ENCODE assay signal across 12 cellular contexts in the genomic region with DNA sequence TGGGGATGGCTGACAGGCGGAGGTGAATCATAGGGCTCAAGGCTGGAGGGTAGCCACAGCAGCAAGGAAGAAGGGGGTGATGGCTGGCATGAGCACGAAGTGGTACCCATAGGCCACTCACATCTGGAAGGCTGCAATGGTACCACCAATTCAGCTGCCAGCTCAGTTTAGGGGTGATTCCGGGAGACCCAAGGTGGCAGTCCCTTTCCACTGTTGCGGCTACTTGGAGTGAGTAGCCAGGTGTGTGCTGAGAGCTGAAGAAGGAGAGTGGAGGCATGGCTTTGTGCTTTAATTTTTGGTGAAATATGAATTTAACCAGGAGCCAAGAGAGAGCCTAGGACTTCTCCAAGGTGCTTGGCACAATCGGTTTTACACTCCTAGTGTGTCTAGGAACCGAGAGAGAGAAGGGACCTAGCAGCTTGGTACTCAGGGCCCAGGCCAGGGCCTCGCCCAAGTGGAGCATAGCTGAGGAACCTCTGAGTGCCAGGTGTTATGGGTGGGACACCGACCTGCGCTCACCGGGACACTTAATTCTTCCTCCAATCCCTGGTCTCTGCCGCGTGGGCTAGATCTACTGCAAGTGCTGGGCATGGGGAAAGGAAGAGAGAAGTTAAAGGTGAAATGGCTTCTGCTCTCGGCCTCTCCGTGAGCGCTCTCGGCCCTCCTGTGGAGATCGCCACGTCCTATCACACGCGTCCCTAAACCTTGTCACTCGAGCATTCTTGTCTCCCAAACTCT. TPM values are rescaled to one million over a fixed set of nuclear protein-coding genes. Genes with fewer than 3 reads are reported as not detected.
DNase-seq lines count a peak whose midpoint lies in the region; ATAC-seq, FAIRE-seq and TF ChIP-seq lines count a peak whose summit lies in the region.
"Had no signal": no experiment of that assay in that cellular context is flagged by ENCODE, and none has a peak within 500 bp of the region (broad histone marks: within the 10 kb centered on the region; RNA-seq: fewer than 3 reads in every experiment).

No MANE protein-coding gene starts in this region.

- H3K36me3 ChIP-seq in body of pancreas (replicated peaks in 1 of 2; ENCODE audit: insufficient read depth in 1 of 2, low read depth in 2 of 2) = no peaks in the 10 kb centered on the region
- H3K36me3 ChIP-seq: spleen had no signal

- H3K27me3 Mint-ChIP-seq in activated naive CD4-positive, alpha-beta T cell treated with anti-CD3 and anti-CD28 coated beads for 36 hours (ENCODE audit: low read depth) = peaks cover 78% of the 10 kb centered on the region
- peaks cover 87% of the 10 kb centered on the region for H3K27me3 Mint-ChIP-seq in activated CD4-positive, alpha-beta memory T cell treated with anti-CD3 and anti-CD28 coated beads, Interleukin-2, amount 10 ng/mL, durations not matched to agents 7 days and 5 days
- H3K27me3 Mint-ChIP-seq in immature natural killer cell (ENCODE audit: low read depth in 3 of 3) = peaks cover 34 to 44% (median 37%) of the 10 kb centered on the region in 3 donors

- FAIRE-seq in H54 (lab: Jason Lieb, UNC) = no peak

- ATAC-seq in HG02973 (IDR thresholded peaks at IDR 0.05; ENCODE audit: unreplicated experiment) (no peak), body of pancreas (no peak)

- peaks cover 23% of the 10 kb centered on the region for H3K4me1 Mint-ChIP-seq in activated naive CD4-positive, alpha-beta T cell treated with anti-CD3 and anti-CD28 coated beads for 36 hours (ENCODE audit: low read depth)
- peaks cover 15% of the 10 kb centered on the region for H3K4me1 Mint-ChIP-seq in activated CD4-positive, alpha-beta memory T cell treated with anti-CD3 and anti-CD28 coated beads, Interleukin-2, amount 10 ng/mL, durations not matched to agents 7 days and 5 days
- H3K4me1 Mint-ChIP-seq in immature natural killer cell = peaks cover 6 to 12% of the 10 kb centered on the region in 2 donors

- H3K27ac ChIP-seq in temporal lobe (ENCODE audit: low read depth, low read length) (peak overlapping the region; percentile 17), body of pancreas (no peak overlapping the region)
- H3K27ac ChIP-seq: epithelial cell of prostate, spleen had no signal

- no peak for TF ChIP-seq POLR2A in H54 (IDR thresholded peaks at IDR 0.05; ENCODE audit: low read depth, low read length)
- no peak for TF ChIP-seq POLR2A in body of pancreas (IDR thresholded peaks at IDR 0.05)

- H3K9me3 Mint-ChIP-seq in activated naive CD4-positive, alpha-beta T cell treated with anti-CD3 and anti-CD28 coated beads for 36 hours = no peaks in the 10 kb centered on the region
- H3K9me3 Mint-ChIP-seq in activated CD4-positive, alpha-beta memory T cell treated with anti-CD3 and anti-CD28 coated beads, Interleukin-2, amount 10 ng/mL, durations not matched to agents 7 days and 5 days = no peaks in the 10 kb centered on the region
- H3K9me3 Mint-ChIP-seq in immature natural killer cell = no peaks in the 10 kb centered on the region

- H3K27ac Mint-ChIP-seq in activated naive CD4-positive, alpha-beta T cell treated with anti-CD3 and anti-CD28 coated beads for 36 hours = no peak overlapping the region
- H3K27ac Mint-ChIP-seq in activated CD4-positive, alpha-beta memory T cell treated with anti-CD3 and anti-CD28 coated beads, Interleukin-2, amount 10 ng/mL, durations not matched to agents 7 days and 5 days = no peak overlapping the region
- no peak overlapping the region for H3K27ac Mint-ChIP-seq in immature natural killer cell

- H3K4me3 Mint-ChIP-seq in activated naive CD4-positive, alpha-beta T cell treated with anti-CD3 and anti-CD28 coated beads for 36 hours = peak overlapping the region; percentile 27
- peak overlapping the region; percentile 13 for H3K4me3 Mint-ChIP-seq in activated CD4-positive, alpha-beta memory T cell treated with anti-CD3 and anti-CD28 coated beads, Interleukin-2, amount 10 ng/mL, durations not matched to agents 7 days and 5 days
- H3K4me3 Mint-ChIP-seq in immature natural killer cell = peak overlapping the region in 4 of 5 donors; percentile 47 to 75 (median 61)

- no peaks in the 10 kb centered on the region for H3K9me3 ChIP-seq in body of pancreas
- H3K9me3 ChIP-seq: spleen had no signal

- H3K4me3 ChIP-seq in body of pancreas = no peak overlapping the region

- H3K27me3 ChIP-seq in body of pancreas = peaks cover 0 to 65% of the 10 kb centered on the region in 2 donors

- H3K4me1 ChIP-seq in body of pancreas = peaks cover 32% of the 10 kb centered on the region

- no peak for TF ChIP-seq CTCF in body of pancreas (IDR thresholded peaks at IDR 0.05)

- H3K36me3 Mint-ChIP-seq in activated naive CD4-positive, alpha-beta T cell treated with anti-CD3 and anti-CD28 coated beads for 36 hours (ENCODE audit: low read depth) = no peaks in the 10 kb centered on the region
- H3K36me3 Mint-ChIP-seq in activated CD4-positive, alpha-beta memory T cell treated with anti-CD3 and anti-CD28 coated beads, Interleukin-2, amount 10 ng/mL, durations not matched to agents 7 days and 5 days (ENCODE audit: low read depth) = no peaks in the 10 kb centered on the region
- peaks cover 0 to 3% (median 0%) of the 10 kb centered on the region in 3 donors for H3K36me3 Mint-ChIP-seq in immature natural killer cell

- CTCF ChIA-PET in activated naive CD4-positive, alpha-beta T cell treated with anti-CD3 and anti-CD28 coated beads for 36 hours (lab: Charles Lee) = interaction anchor here (0.5 to 4.7 kb wide), 3 partner anchors 9 to 34 kb away, joined by 4 to 31 read pairs (median 5); no protein-coding TSS in a partner anchor
- CTCF ChIA-PET in activated CD4-positive, alpha-beta memory T cell treated with anti-CD3 and anti-CD28 coated beads, Interleukin-2, amount 10 ng/mL, durations not matched to agents 7 days and 5 days (lab: Charles Lee) = interaction anchor here (0.7 kb wide), 1 partner anchor 8 kb away, joined by 3 read pairs; no protein-coding TSS in a partner anchor

- POLR2A ChIA-PET in activated CD4-positive, alpha-beta memory T cell treated with anti-CD3 and anti-CD28 coated beads, Interleukin-2, amount 10 ng/mL, durations not matched to agents 7 days and 5 days (lab: Charles Lee) = no interaction called here

- no peak for DNase-seq in activated naive CD4-positive, alpha-beta T cell treated with anti-CD3 and anti-CD28 coated beads for 36 hours
- no peak for DNase-seq in activated naive CD4-positive, alpha-beta T cell treated with Interleukin-2 at 50 U/mL for 16 hours
- DNase-seq in activated CD4-positive, alpha-beta memory T cell treated with anti-CD3 and anti-CD28 coated beads, Interleukin-2, amount 10 ng/mL, durations not matched to agents 7 days and 5 days = no peak
- no peak for DNase-seq in immature natural killer cell
- no peak for DNase-seq in H54 (ENCODE audit: insufficient read length, low spot score)
- no peak for DNase-seq in body of pancreas
- DNase-seq: activated CD4-positive, CD25-positive, alpha-beta regulatory T cell treated with anti-CD3 and anti-CD28 coated beads, Interleukin-2, amount 50 U/mL, for 72 hours; activated effector memory CD4-positive, alpha-beta T cell treated with Interleukin-2 at 50 U/mL for 16 hours; spleen had no signal

- intact Hi-C loops in activated naive CD4-positive, alpha-beta T cell treated with anti-CD3 and anti-CD28 coated beads for 36 hours (cut with micrococcal nuclease) = no loop called here
- intact Hi-C loops in body of pancreas (cut with DNase I) = loop anchor here (10.0 kb wide), 1 partner anchor 188 kb away; no protein-coding TSS in a partner anchor

- 12 to 22% methylated on average over 14 to 21 of the region's 21 CpGs for WGBS in body of pancreas, 2 donors

RNA-seq across cellular contexts. Expression of a gene that starts 32.2 kb away (rescaled TPM):
- 10 to 100 TPM; 93.0 to 96.5 TPM for total RNA-seq in activated naive CD4-positive, alpha-beta T cell treated with anti-CD3 and anti-CD28 coated beads for 36 hours
- 100 to 1,000 TPM; 106 to 109 TPM for total RNA-seq in activated CD4-positive, alpha-beta memory T cell treated with anti-CD3 and anti-CD28 coated beads, Interleukin-2, amount 10 ng/mL, durations not matched to agents 7 days and 5 days
- 10 to 100 TPM; 24.3 to 79.1 (median 28.6) TPM for polyA plus RNA-seq in immature natural killer cell
- total RNA-seq in temporal lobe = 27.5 TPM
- 10 to 100 TPM; 60.7 to 67.2 TPM for total RNA-seq in body of pancreas
